Comparison of ENCODE assay signal across 10 cellular contexts in the genomic region with DNA sequence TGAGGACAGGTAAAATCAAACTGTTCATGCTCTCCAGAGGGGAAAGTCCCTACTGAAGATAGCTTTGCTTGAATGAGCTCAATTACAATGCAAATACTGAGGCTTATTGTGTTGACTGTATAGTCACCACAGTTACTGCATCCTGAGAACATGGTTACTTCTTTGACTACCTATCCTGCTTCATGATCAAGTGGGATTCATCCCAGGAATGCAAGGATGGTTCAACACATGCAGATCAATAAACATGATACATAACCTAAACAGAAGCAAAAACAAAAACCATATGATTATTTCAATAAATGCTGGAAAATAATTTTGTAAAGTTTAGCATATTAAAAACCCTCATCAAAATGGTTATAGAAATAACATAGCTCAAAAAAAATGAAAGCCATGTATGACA. TPM values are rescaled to one million over a fixed set of nuclear protein-coding genes. Genes with fewer than 3 reads are reported as not detected.
"Had no signal": no experiment of that assay in that cellular context is flagged by ENCODE, and none has a peak within 500 bp of the region (broad histone marks: within the 10 kb centered on the region; RNA-seq: fewer than 3 reads in every experiment).

No MANE protein-coding gene starts in this region.

- H3K4me3 ChIP-seq: GM23338 had no signal

- FAIRE-seq: H1, H54, HepG2 had no signal

- H3K27ac ChIP-seq: HL-60 had no signal

- ATAC-seq: GM23338, HepG2 had no signal

- H3K36me3 Mint-ChIP-seq: IgD-negative memory B cell had no signal

- H3K4me3 Mint-ChIP-seq: GM23338, H9, IgD-negative memory B cell had no signal

- H3K27ac Mint-ChIP-seq: GM23338, H9 had no signal

- DNase-seq: H9, HCEC 1CT, KG1 had no signal

- H2AFZ ChIP-seq: GM23338 had no signal

- H3K4me2 ChIP-seq: GM23338 had no signal

RNA-seq across cellular contexts. Expression of a gene that starts 32.9 kb away (rescaled TPM):
- total RNA-seq: HT1080 had no signal
